ENCODE assay signal across 28 cellular contexts in the genomic region with DNA sequence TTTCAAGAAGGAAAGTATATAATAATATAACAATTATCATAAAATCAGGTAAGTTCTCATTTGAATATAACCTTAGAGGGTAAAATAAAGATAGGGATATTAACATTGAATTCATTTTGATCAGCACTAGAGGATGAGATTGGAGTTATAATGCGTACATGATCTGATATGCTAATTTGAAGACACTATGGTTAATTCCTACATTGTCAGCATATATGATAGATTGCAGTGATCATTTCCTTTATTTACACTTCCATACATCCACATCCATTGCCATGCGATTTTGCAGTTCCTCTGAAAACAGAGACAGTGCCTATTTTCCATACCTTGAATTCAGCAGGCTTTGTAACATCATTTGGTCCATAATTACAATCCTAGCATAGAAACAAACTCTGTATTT.
"Had no signal": no experiment of that assay in that cellular context is flagged by ENCODE, and none has a peak within 500 bp of the region (broad histone marks: within the 10 kb centered on the region; RNA-seq: fewer than 3 reads in every experiment).

No MANE protein-coding gene starts in this region.

- H3K4me2 ChIP-seq: neural progenitor cell, smooth muscle cell had no signal

- H3K9ac ChIP-seq: neural progenitor cell, parathyroid adenoma had no signal

- ATAC-seq: natural killer cell; psoas muscle; right cardiac atrium; sciatic nerve; stimulated activated memory B cell treated with anti-CD40 and anti-IgM and Interleukin-4, amounts not matched to agents 10 μg/mL and 1 μg/mL and 100 μg/mL, for 72 hours; stimulated activated naive CD8-positive, alpha-beta T cell treated with anti-CD3 and anti-CD28 coated beads, Interleukin-15, amount 100 ng/mL, for 72 hours; stimulated activated naive CD8-positive, alpha-beta T cell treated with anti-CD3 and anti-CD28 coated beads, Interleukin-15, Interleukin-2, amounts not matched to agents 100 U/mL and 50 U/mL, for 24 hours; upper lobe of right lung had no signal

- H3K27me3 ChIP-seq: neural progenitor cell, ovary, spleen, suprapubic skin, testis, tibial artery, transverse colon, upper lobe of right lung, uterus had no signal

- H3K79me2 ChIP-seq: parathyroid adenoma had no signal

- H3K36me3 ChIP-seq: neural progenitor cell, ovary, spleen, suprapubic skin, tibial artery, transverse colon, upper lobe of right lung, uterus had no signal

- H3K9me3 ChIP-seq: ovary, testis, transverse colon, uterus had no signal

- H3K4me3 ChIP-seq: neural progenitor cell, ovary, psoas muscle, skin epidermis, smooth muscle cell, spleen, suprapubic skin, testis, tibial artery, transverse colon, upper lobe of right lung, uterus had no signal

- H3K4me1 ChIP-seq: neural progenitor cell, parathyroid adenoma, spleen, suprapubic skin, testis, tibial artery, transverse colon, upper lobe of right lung, uterus had no signal

- H2AFZ ChIP-seq: neural progenitor cell, parathyroid adenoma had no signal

- DNase-seq: natural killer cell; occipital lobe; ovary; posterior cingulate gyrus; psoas muscle; right cardiac atrium; spleen; stimulated activated CD4-positive, alpha-beta T cell treated with anti-CD3 and anti-CD28 coated beads, Interleukin-12 subunit alpha, Interleukin-12 subunit beta, amount 100 ng/mL, for 4 hours; stimulated activated CD4-positive, alpha-beta T cell treated with anti-CD3 and anti-CD28 coated beads, Interleukin-1b, Interleukin-23, amount 100 ng/mL, for 48 hours; stimulated activated CD4-positive, alpha-beta T cell treated with anti-CD3 and anti-CD28 coated beads, Interleukin-4, amount 100 ng/mL, for 1 hour; stimulated activated CD4-positive, alpha-beta T cell treated with anti-CD3 and anti-CD28 coated beads, Interleukin-4, amount 100 ng/mL, for 4 hours; stimulated activated CD8-positive, alpha-beta memory T cell treated with anti-CD3 and anti-CD28 coated beads, Interleukin-4, amount 100 ng/mL, for 48 hours; stimulated activated naive CD4-positive, alpha-beta T cell; stimulated activated naive CD8-positive, alpha-beta T cell treated with anti-CD3 and anti-CD28 coated beads, Interleukin-15, amount 100 ng/mL, for 72 hours; stimulated activated naive CD8-positive, alpha-beta T cell treated with anti-CD3 and anti-CD28 coated beads, Interleukin-15, Interleukin-2, amounts not matched to agents 100 U/mL and 50 U/mL, for 24 hours; substantia nigra; testis; tibial artery; transverse colon; upper lobe of right lung; uterus had no signal

- H3K27ac ChIP-seq: neural progenitor cell, ovary, parathyroid adenoma, psoas muscle, skin epidermis, spleen, suprapubic skin, testis, tibial artery, transverse colon, upper lobe of right lung, uterus had no signal
